ENCODE assay signal across 14 cellular contexts in genomic region chr2:99811544-99811943, GRCh38.
DNase-seq lines count a peak whose midpoint lies in the region; ATAC-seq and TF ChIP-seq lines count a peak whose summit lies in the region.
"Had no signal": no experiment of that assay in that cellular context is flagged by ENCODE, and none has a peak within 500 bp of the region (broad histone marks: within the 10 kb centered on the region; RNA-seq: fewer than 3 reads in every experiment).

No MANE protein-coding gene starts in this region.

- DNase-seq in MCF 10A (ENCODE audit: unreplicated experiment), result peak; percentile 57
- DNase-seq in breast epithelium (ENCODE audit: low spot score in 2 of 2), result no peak
- peak; percentile 73 for DNase-seq in RPMI7951 (ENCODE audit: low read depth)
- DNase-seq in epithelial cell of esophagus (ENCODE audit: low read depth), result peak; percentile 4
- DNase-seq in dorsolateral prefrontal cortex, result no peak
- no peak for DNase-seq in NK-92 treated with Interleukin-12 subunit alpha and Interleukin-12 subunit beta, amount 100 ng/mL, for 24 hours (lab: John Stamatoyannopoulos, UW)
- no peak for DNase-seq in activated CD4-positive, alpha-beta T cell treated with anti-CD3 and anti-CD28 coated beads for 4 hours
- DNase-seq: activated effector memory CD4-positive, alpha-beta T cell treated with Interleukin-2 at 50 U/mL for 16 hours; aorta; left lung; NCI-H1105 treated with DMSO at 0.1 percent for 48 hours had no signal

- H3K9me3 Mint-ChIP-seq in MCF 10A (ENCODE audit: unreplicated experiment), result no peaks in the 10 kb centered on the region

- H3K27me3 ChIP-seq in breast epithelium, result no peaks in the 10 kb centered on the region
- H3K27me3 ChIP-seq in dorsolateral prefrontal cortex, result peaks cover 0 to 5% (median 0%) of the 10 kb centered on the region in 45 donors
- H3K27me3 ChIP-seq: left lung had no signal

- POLR2A ChIA-PET in MCF 10A (lab: Yijun Ruan, JAX), result interaction anchor here (0.7 kb wide), 1 partner anchor 17 kb away, joined by 3 read pairs; no protein-coding TSS in a partner anchor

- H3K27ac ChIP-seq in breast epithelium (no peak overlapping the region), dorsolateral prefrontal cortex (no peak overlapping the region)
- H3K27ac ChIP-seq: A549, left lung, VCaP had no signal

- H3K4me3 Mint-ChIP-seq in MCF 10A (ENCODE audit: unreplicated experiment), result no peak overlapping the region

- no peaks in the 10 kb centered on the region for H3K36me3 Mint-ChIP-seq in MCF 10A (ENCODE audit: insufficient read depth, unreplicated experiment)

- no peaks in the 10 kb centered on the region for H3K4me1 ChIP-seq in breast epithelium
- H3K4me1 ChIP-seq: A549 had no signal

- TF ChIP-seq POLR2A in breast epithelium (IDR thresholded peaks at IDR 0.05), result no peak

- intact Hi-C loops in MCF 10A (cut with micrococcal nuclease) (loop anchor here (2.0 to 10.0 kb wide), 2 partner anchors 253 to 563 kb away; no protein-coding TSS in a partner anchor), breast epithelium (cut with DNase I; ENCODE audit: low total_unique reads) (no loop called here), dorsolateral prefrontal cortex (cut with DNase I) (no loop called here)

- H3K4me1 Mint-ChIP-seq in MCF 10A (ENCODE audit: insufficient read depth, unreplicated experiment), result peaks cover 38% of the 10 kb centered on the region

- no peak overlapping the region for H3K4me3 ChIP-seq in breast epithelium
- no peak overlapping the region for H3K4me3 ChIP-seq in epithelial cell of esophagus (ENCODE audit: low read length)
- H3K4me3 ChIP-seq in dorsolateral prefrontal cortex, result no peak overlapping the region
- H3K4me3 ChIP-seq: A549, left lung had no signal

- no peak overlapping the region for H3K27ac Mint-ChIP-seq in MCF 10A (ENCODE audit: low read depth, unreplicated experiment)

- no peaks in the 10 kb centered on the region for H3K27me3 Mint-ChIP-seq in MCF 10A (ENCODE audit: insufficient read depth, unreplicated experiment)

- CTCF ChIA-PET in MCF 10A (lab: Yijun Ruan, JAX), result no interaction called here

- H3K36me3 ChIP-seq in breast epithelium, result no peaks in the 10 kb centered on the region
- H3K36me3 ChIP-seq: left lung had no signal

- H3K9me3 ChIP-seq in breast epithelium, result no peaks in the 10 kb centered on the region
- H3K9me3 ChIP-seq: A549, left lung had no signal

- TF ChIP-seq CTCF in MCF 10A (IDR thresholded peaks at IDR 0.05; ENCODE audit: unreplicated experiment) (no peak), breast epithelium (IDR thresholded peaks at IDR 0.05) (no peak), epithelial cell of esophagus (IDR thresholded peaks at IDR 0.05; ENCODE audit: insufficient read depth, low read depth, low read length, missing control alignments) (no peak), dorsolateral prefrontal cortex (IDR thresholded peaks at IDR 0.05 in 54 of 56, conservative IDR thresholded peaks at IDR 0.05 in 2 of 56; ENCODE audit: low read depth in 1 of 56, partially characterized antibody in 56 of 56) (no peak)

- no peak for ATAC-seq in GM21528 (IDR thresholded peaks at IDR 0.05; ENCODE audit: low FRiP score, unreplicated experiment)
- ATAC-seq: A549, left lung had no signal

- BruUV-seq in MCF 10A (replicated peaks; lab: Mats Ljungman, UMichigan), result no TSS peak

Comparison
In these comparisons a context has a peak if more than half of its experiments do, and no peak if none do; other contexts are left out.
1. DNase-seq: peak in MCF 10A (single experiment), RPMI7951 (single experiment) and epithelial cell of esophagus (single experiment); none in breast epithelium (0 of 2), dorsolateral prefrontal cortex (0 of 10), NK-92 treated with Interleukin-12 subunit alpha and Interleukin-12 subunit beta, amount 100 ng/mL, for 24 hours (single experiment) and activated CD4-positive, alpha-beta T cell treated with anti-CD3 and anti-CD28 coated beads for 4 hours (0 of 2).